In genomic region chr22:37283393-37283937, GRCh38 we compare ENCODE assay signal across 9 cellular contexts. TPM values are rescaled to one million over a fixed set of nuclear protein-coding genes. Genes with fewer than 3 reads are reported as not detected.
DNase-seq lines count a peak whose midpoint lies in the region; ATAC-seq, FAIRE-seq and TF ChIP-seq lines count a peak whose summit lies in the region.
"Had no signal": no experiment of that assay in that cellular context is flagged by ENCODE, and none has a peak within 500 bp of the region (broad histone marks: within the 10 kb centered on the region; RNA-seq: fewer than 3 reads in every experiment).

No MANE protein-coding gene starts in this region.

- TF ChIP-seq EP300 in HepG2 (IDR thresholded peaks at IDR 0.05; ENCODE audit: low read depth in 2 of 2, low read length in 2 of 2) (no peak), HepG2 (CRISPR knock-in tag; IDR thresholded peaks at IDR 0.05; ENCODE audit: borderline replicate concordance) (no peak), tibial nerve (IDR thresholded peaks at IDR 0.05) (no peak)

- H3K4me1 Mint-ChIP-seq in activated T-helper 17 cell treated with anti-CD3 and anti-CD28 coated beads, Interleukin-2, amount 50 U/mL, for 72 hours = peaks cover 50% of the 10 kb centered on the region

- no peaks in the 10 kb centered on the region for H3K79me2 ChIP-seq in HepG2 (ENCODE audit: insufficient read depth, low read length)

- DNase-seq in HepG2 (ENCODE audit: low spot score) (no peak), iPS-NIHi7 (ENCODE audit: extremely low spot score) (peak; percentile 70), NCI-H1436 (lab: John Stamatoyannopoulos, UW) (no peak), D721Med (ENCODE audit: insufficient read length, low spot score) (no peak), tibial nerve (ENCODE audit: low spot score in 2 of 2) (no peak)

- no peak for ATAC-seq in HepG2
- ATAC-seq in activated T-helper 17 cell treated with anti-CD3 and anti-CD28 coated beads, Interleukin-2, amount 50 U/mL, for 72 hours (replicated peaks) = peak; percentile 37

- WGBS in liver = 47% methylated on average over 8 of the region's 8 CpGs
- 11% methylated on average over 5 of the region's 8 CpGs for WGBS in HepG2 (ENCODE audit: low lambda C conversion rate)
- 41% methylated on average over 8 of the region's 8 CpGs for WGBS in urinary bladder
- WGBS in tibial nerve, 2 donors = 38 to 47% methylated on average over 7 to 8 of the region's 8 CpGs

- POLR2A ChIA-PET in HepG2 (lab: Yijun Ruan, JAX) = no interaction called here

- no peaks in the 10 kb centered on the region for H4K20me1 ChIP-seq in HepG2 (ENCODE audit: insufficient read depth, low read length)

- H3K9me3 Mint-ChIP-seq in activated T-helper 17 cell treated with anti-CD3 and anti-CD28 coated beads, Interleukin-2, amount 50 U/mL, for 72 hours = no peaks in the 10 kb centered on the region
- H3K9me3 Mint-ChIP-seq: neural crest cell had no signal

- no peaks in the 10 kb centered on the region for H3K27me3 Mint-ChIP-seq in activated T-helper 17 cell treated with anti-CD3 and anti-CD28 coated beads, Interleukin-2, amount 50 U/mL, for 72 hours

- no peaks in the 10 kb centered on the region for H3K36me3 ChIP-seq in liver (ENCODE audit: control insufficient read depth in 4 of 4, insufficient read depth in 3 of 4, low read depth in 1 of 4, low read length in 3 of 4)
- H3K36me3 ChIP-seq in HepG2 (replicated peaks in 1 of 2; ENCODE audit: control insufficient read depth in 1 of 2, insufficient read depth in 2 of 2, low read length in 2 of 2) = no peaks in the 10 kb centered on the region
- no peaks in the 10 kb centered on the region for H3K36me3 ChIP-seq in urinary bladder (ENCODE audit: insufficient read depth)
- no peaks in the 10 kb centered on the region for H3K36me3 ChIP-seq in tibial nerve

- H3K36me3 Mint-ChIP-seq in activated T-helper 17 cell treated with anti-CD3 and anti-CD28 coated beads, Interleukin-2, amount 50 U/mL, for 72 hours (ENCODE audit: low read depth) = peaks cover 59% of the 10 kb centered on the region

- intact Hi-C loops in HepG2 (cut with micrococcal nuclease; ENCODE audit: unreplicated experiment) = no loop called here

- H3K27ac ChIP-seq in liver (ENCODE audit: low read depth in 1 of 2, low read length in 2 of 2) (peak overlapping the region; percentile 21 to 70), HepG2 (ENCODE audit: extremely low read length, insufficient read depth, low read length) (no peak overlapping the region), urinary bladder (ENCODE audit: low read depth) (no peak overlapping the region), tibial nerve (peak overlapping the region in 2 of 4 donors; percentile 19 to 77)

- no TSS peak for BruUV-seq in HepG2 (replicated peaks; lab: Mats Ljungman, UMichigan)

- TF ChIP-seq CTCF in liver (IDR thresholded peaks at IDR 0.05; ENCODE audit: low read depth, low read length, missing input control) (no peak), HepG2 (CRISPR knock-in tag; IDR thresholded peaks at IDR 0.05) (no peak), D721Med (IDR thresholded peaks at IDR 0.05; ENCODE audit: insufficient read depth, missing control alignments) (no peak), tibial nerve (IDR thresholded peaks at IDR 0.05) (peak in 2 of 5 experiments; percentile 12 to 15)

- H3K27me3 ChIP-seq in liver (ENCODE audit: control insufficient read depth in 4 of 4, insufficient read depth in 4 of 4, low read length in 3 of 4) = no peaks in the 10 kb centered on the region
- H3K27me3 ChIP-seq in HepG2 (ENCODE audit: control insufficient read depth in 1 of 2, insufficient read depth in 2 of 2, low read length in 2 of 2) = peaks cover 4 to 30% of the 10 kb centered on the region in 2 experiments; a peak in 4 of 5 replicates
- H3K27me3 ChIP-seq in tibial nerve = peaks cover 0 to 33% of the 10 kb centered on the region in 2 donors

- H3K27ac Mint-ChIP-seq in activated T-helper 17 cell treated with anti-CD3 and anti-CD28 coated beads, Interleukin-2, amount 50 U/mL, for 72 hours = peak overlapping the region; percentile 88

- H3K9ac ChIP-seq in liver (ENCODE audit: low read depth in 1 of 2, low read length in 2 of 2) = peak overlapping the region in 1 of 2 donors; percentile 43
- H3K9ac ChIP-seq in HepG2 (ENCODE audit: insufficient read depth, low read depth, low read length) = no peak overlapping the region

- no peak overlapping the region for H2AFZ ChIP-seq in HepG2 (ENCODE audit: low read length)

- no peak for TF ChIP-seq RAD21 in liver (IDR thresholded peaks at IDR 0.05)
- TF ChIP-seq RAD21 in HepG2 (CRISPR knock-in tag; IDR thresholded peaks at IDR 0.05) = no peak

- peak overlapping the region; percentile 98 for H3K4me3 Mint-ChIP-seq in activated T-helper 17 cell treated with anti-CD3 and anti-CD28 coated beads, Interleukin-2, amount 50 U/mL, for 72 hours
- H3K4me3 Mint-ChIP-seq: neural crest cell had no signal

- H3K4me1 ChIP-seq in liver (ENCODE audit: control insufficient read depth in 4 of 4, insufficient read depth in 4 of 4, low read length in 3 of 4) (no peaks in the 10 kb centered on the region), HepG2 (ENCODE audit: insufficient read depth, low read length) (no peaks in the 10 kb centered on the region; the same call in 1 of the 2 replicates), urinary bladder (ENCODE audit: insufficient read depth) (no peaks in the 10 kb centered on the region), tibial nerve (no peaks in the 10 kb centered on the region)

- H3K4me3 ChIP-seq in liver (ENCODE audit: low read depth in 1 of 3, low read length in 3 of 3) (peak overlapping the region; percentile 5 to 24 (median 13)), HepG2 (replicated peaks in 1 of 3; ENCODE audit: insufficient read depth in 1 of 3, low read depth in 2 of 3, low read length in 3 of 3) (no peak overlapping the region), urinary bladder (ENCODE audit: low read depth, low read length) (peak overlapping the region; percentile 13), tibial nerve (peak overlapping the region in 2 of 4 donors; percentile 43 to 48)

- in situ Hi-C loops in HepG2 (cut with HindIII; ENCODE audit: extremely low pct_ligation_motif_present, low pct_unique_long_range_greater_than_20kb) = no loop called here

- CTCF ChIA-PET in HepG2 (lab: Yijun Ruan, JAX; ENCODE audit: low intra/inter-chr PET ratio, low total read pairs) = no interaction called here

- FAIRE-seq in HepG2 (lab: Jason Lieb, UNC) = no peak
- no peak for FAIRE-seq in D721Med (lab: Jason Lieb, UNC)

- TF ChIP-seq POLR2A in HepG2 (IDR thresholded peaks at IDR 0.05; ENCODE audit: insufficient read depth in 1 of 2, low read depth in 2 of 2, low read length in 2 of 2) (no peak), tibial nerve (IDR thresholded peaks at IDR 0.05) (no peak)

- no peak overlapping the region for H3K4me2 ChIP-seq in HepG2 (ENCODE audit: low read depth, low read length)

- H3K9me3 ChIP-seq in liver (ENCODE audit: control insufficient read depth in 4 of 4, low read length in 3 of 4) (no peaks in the 10 kb centered on the region), HepG2 (ENCODE audit: low read length) (no peaks in the 10 kb centered on the region), tibial nerve (peaks cover 0 to 5% (median 0%) of the 10 kb centered on the region in 4 donors)

RNA-seq across cellular contexts. Expression of gene CYTH4, which starts 1.2 kb away (rescaled TPM):
- total RNA-seq in liver = 1 to 10 TPM; 9.1 to 9.9 TPM
- 1 to 10 TPM; 1.9 to 2.6 TPM for polyA plus RNA-seq in liver
- total RNA-seq in HepG2 (2016; rRNA removed; fragmentation: Illumina TruSeq; extraction: Trizol) = not detected in 2 replicates
- not detected in 2 replicates for total RNA-seq in HepG2 (2016; cell fraction: cytosol; rRNA removed; fragmentation: Illumina TruSeq; extraction: Trizol; ENCODE audit: low read depth)
- not detected in 2 replicates for total RNA-seq in HepG2 (2016; cell fraction: insoluble cytoplasmic fraction; rRNA removed; fragmentation: Illumina TruSeq; extraction: Trizol)
- not detected in 2 replicates for total RNA-seq in HepG2 (2016; cell fraction: membrane; rRNA removed; fragmentation: Illumina TruSeq; extraction: Trizol)
- total RNA-seq in HepG2 (2016; cell fraction: nucleus; rRNA removed; fragmentation: Illumina TruSeq; extraction: Trizol) = not detected in 2 replicates
- polyA plus RNA-seq in HepG2 (2011; rRNA removed) = not detected in 2 replicates
- 0.01 and 0.03 TPM in 2 replicates for polyA plus RNA-seq in HepG2 (2011; cell fraction: cytosol; rRNA removed)
- polyA plus RNA-seq in HepG2 (2011; cell fraction: nucleus; rRNA removed) = 0.05 and 0.11 TPM in 2 replicates
- not detected in 2 replicates for polyA plus RNA-seq in HepG2 (2012)
- not detected in 2 replicates for polyA plus RNA-seq in HepG2 (2016; cell fraction: cytosol; fragmentation: Illumina TruSeq; extraction: Trizol; ENCODE audit: low read depth)
- not detected in 2 replicates for polyA plus RNA-seq in HepG2 (2016; cell fraction: insoluble cytoplasmic fraction; fragmentation: Illumina TruSeq; extraction: Trizol; ENCODE audit: low read depth)
- polyA plus RNA-seq in HepG2 (2016; cell fraction: membrane; fragmentation: Illumina TruSeq; extraction: Trizol; ENCODE audit: low read depth) = not detected in 2 replicates
- not detected in 2 replicates for polyA plus RNA-seq in HepG2 (2016; cell fraction: nucleus; fragmentation: Illumina TruSeq; extraction: Trizol; ENCODE audit: insufficient read depth, low read depth)
- polyA minus RNA-seq in HepG2 (2011; rRNA and poly(A)+ RNA removed; ENCODE audit: low replicate concordance) = not detected in 2 replicates
- not detected in 2 replicates for polyA minus RNA-seq in HepG2 (2011; cell fraction: cytosol; rRNA and poly(A)+ RNA removed)
- polyA minus RNA-seq in HepG2 (2011; cell fraction: nucleus; rRNA and poly(A)+ RNA removed) = not detected in 2 replicates
- 100 to 1,000 TPM in 1 of 2 donors, 10 to 100 TPM in 1; 53.7 to 124 TPM for total RNA-seq in activated T-helper 17 cell treated with anti-CD3 and anti-CD28 coated beads, Interleukin-2, amount 50 U/mL, for 72 hours
- 10.8 TPM for total RNA-seq in urinary bladder
- 5.2 TPM for polyA plus RNA-seq in urinary bladder
- total RNA-seq in tibial nerve = 10 to 100 TPM in 3 of 4 donors, 1 to 10 TPM in 1; 7.7 to 27.3 (median 19.0) TPM
- total RNA-seq: neural crest cell had no signal

RNA-seq across cellular contexts. Expression of gene RAC2, which starts 39.4 kb away (rescaled TPM):
- total RNA-seq in liver = 10 to 100 TPM in 1 of 2 donors, 1 to 10 TPM in 1; 4.0 to 15.0 TPM
- polyA plus RNA-seq in liver = 1 to 10 TPM; 6.1 to 8.7 TPM
- not detected in 2 replicates for total RNA-seq in HepG2 (2016; rRNA removed; fragmentation: Illumina TruSeq; extraction: Trizol)
- total RNA-seq in HepG2 (2016; cell fraction: cytosol; rRNA removed; fragmentation: Illumina TruSeq; extraction: Trizol; ENCODE audit: low read depth) = 0.18 TPM in 1 of 2 replicates, not detected in the other
- total RNA-seq in HepG2 (2016; cell fraction: insoluble cytoplasmic fraction; rRNA removed; fragmentation: Illumina TruSeq; extraction: Trizol) = not detected in 2 replicates
- total RNA-seq in HepG2 (2016; cell fraction: membrane; rRNA removed; fragmentation: Illumina TruSeq; extraction: Trizol) = 0.28 TPM in 1 of 2 replicates, not detected in the other
- not detected in 2 replicates for total RNA-seq in HepG2 (2016; cell fraction: nucleus; rRNA removed; fragmentation: Illumina TruSeq; extraction: Trizol)
- 0.73 and 0.86 TPM in 2 replicates for polyA plus RNA-seq in HepG2 (2011; rRNA removed)
- 0.35 and 0.56 TPM in 2 replicates for polyA plus RNA-seq in HepG2 (2011; cell fraction: cytosol; rRNA removed)
- polyA plus RNA-seq in HepG2 (2011; cell fraction: nucleus; rRNA removed) = 0.61 and 0.68 TPM in 2 replicates
- 0.39 TPM in 1 of 2 replicates, not detected in the other for polyA plus RNA-seq in HepG2 (2012)
- polyA plus RNA-seq in HepG2 (2016; cell fraction: cytosol; fragmentation: Illumina TruSeq; extraction: Trizol; ENCODE audit: low read depth) = 0.14 and 0.26 TPM in 2 replicates
- polyA plus RNA-seq in HepG2 (2016; cell fraction: insoluble cytoplasmic fraction; fragmentation: Illumina TruSeq; extraction: Trizol; ENCODE audit: low read depth) = 0.21 TPM in 1 of 2 replicates, not detected in the other
- 0.16 and 0.20 TPM in 2 replicates for polyA plus RNA-seq in HepG2 (2016; cell fraction: membrane; fragmentation: Illumina TruSeq; extraction: Trizol; ENCODE audit: low read depth)
- 0.45 TPM in 1 of 2 replicates, not detected in the other for polyA plus RNA-seq in HepG2 (2016; cell fraction: nucleus; fragmentation: Illumina TruSeq; extraction: Trizol; ENCODE audit: insufficient read depth, low read depth)
- polyA minus RNA-seq in HepG2 (2011; rRNA and poly(A)+ RNA removed; ENCODE audit: low replicate concordance) = 0.64 and 2.0 TPM in 2 replicates
- polyA minus RNA-seq in HepG2 (2011; cell fraction: cytosol; rRNA and poly(A)+ RNA removed) = not detected in 2 replicates
- 0.37 TPM in 1 of 2 replicates, not detected in the other for polyA minus RNA-seq in HepG2 (2011; cell fraction: nucleus; rRNA and poly(A)+ RNA removed)
- 1,000 to 10,000 TPM in 1 of 2 donors, 100 to 1,000 TPM in 1; 674 to 1,069 TPM for total RNA-seq in activated T-helper 17 cell treated with anti-CD3 and anti-CD28 coated beads, Interleukin-2, amount 50 U/mL, for 72 hours
- total RNA-seq in urinary bladder = 3.2 TPM
- polyA plus RNA-seq in urinary bladder = 17.4 TPM
- total RNA-seq in tibial nerve = 10 to 100 TPM in 1 of 4 donors, 1 to 10 TPM in 3; 6.3 to 18.6 (median 7.8) TPM

Comparison
In these comparisons a context has a peak if more than half of its experiments do, and no peak if none do; other contexts are left out.
1. H3K27ac ChIP-seq: peak in liver (2 of 2); none in HepG2 (single experiment) and urinary bladder (single experiment).
2. H3K4me3 ChIP-seq: peak in liver (3 of 3) and urinary bladder (single experiment); none in HepG2 (0 of 3).
3. RNA of gene CYTH4, which starts 1.2 kb away (total RNA-seq): 53.7 to 124 TPM in activated T-helper 17 cell treated with anti-CD3 and anti-CD28 coated beads, Interleukin-2, amount 50 U/mL, for 72 hours, 7.7 to 27.3 TPM in tibial nerve, 10.8 TPM in urinary bladder (single experiment) and 9.1 to 9.9 TPM in liver; not detected in HepG2; every median in the first group is over 4 times any median in the second.
4. RNA of gene RAC2, which starts 39.4 kb away (total RNA-seq): 674 to 1,069 TPM in activated T-helper 17 cell treated with anti-CD3 and anti-CD28 coated beads, Interleukin-2, amount 50 U/mL, for 72 hours; 4.0 to 15.0 TPM in liver, 6.3 to 18.6 TPM in tibial nerve, 3.2 TPM in urinary bladder (single experiment) and 0.18 to 0.28 TPM in HepG2; every median in the first group is over 10 times any median in the second.